Comparison of ENCODE assay signal across 1 cellular context in the genomic region with DNA sequence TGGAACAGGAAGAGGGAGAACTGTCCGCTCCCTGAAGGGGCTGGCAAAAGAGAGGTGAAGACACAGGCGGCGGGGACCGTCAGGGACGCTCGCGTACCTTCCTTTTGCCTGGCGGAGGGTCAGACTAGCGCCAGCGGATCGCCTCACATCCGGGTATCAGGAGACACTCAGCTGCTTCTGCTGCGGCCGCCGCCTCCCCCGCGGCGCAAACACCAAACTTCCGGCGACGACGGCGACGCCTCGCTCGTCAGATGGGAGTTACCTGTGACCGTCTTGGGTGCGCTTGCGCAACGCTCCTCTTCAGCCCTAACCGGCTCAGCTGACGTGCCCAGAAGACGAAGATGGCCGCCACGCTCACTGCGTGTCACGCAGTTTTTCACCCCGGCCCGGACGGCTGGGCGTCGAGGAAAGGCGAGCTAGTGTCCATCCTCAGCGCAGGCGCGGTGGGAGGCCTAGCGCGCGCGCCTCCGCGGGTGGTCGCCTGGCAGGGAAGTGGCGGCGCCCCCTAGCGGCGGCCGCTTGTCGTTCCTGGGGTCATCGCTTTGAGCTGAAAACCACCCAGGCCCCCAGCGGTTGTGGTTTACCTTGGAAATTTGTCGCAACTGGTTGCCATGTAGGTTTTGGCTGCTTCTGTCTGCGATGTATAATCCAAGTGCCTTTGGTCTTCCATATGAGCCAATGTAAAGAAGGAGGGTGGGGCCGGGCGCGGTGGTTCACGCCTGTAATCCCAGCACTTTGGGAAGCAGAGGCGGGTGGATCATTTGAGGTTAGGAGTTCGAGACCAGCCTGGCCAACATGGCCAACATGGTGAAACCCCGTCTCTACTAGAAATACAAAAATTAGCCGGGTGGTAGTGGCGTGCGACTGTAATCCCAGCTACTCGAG.
A peak's percentile ranks its signal among the peaks of the same experiment; 100 is the strongest.
TF ChIP-seq lines count a peak whose summit lies in the region.

A gene with protein sequence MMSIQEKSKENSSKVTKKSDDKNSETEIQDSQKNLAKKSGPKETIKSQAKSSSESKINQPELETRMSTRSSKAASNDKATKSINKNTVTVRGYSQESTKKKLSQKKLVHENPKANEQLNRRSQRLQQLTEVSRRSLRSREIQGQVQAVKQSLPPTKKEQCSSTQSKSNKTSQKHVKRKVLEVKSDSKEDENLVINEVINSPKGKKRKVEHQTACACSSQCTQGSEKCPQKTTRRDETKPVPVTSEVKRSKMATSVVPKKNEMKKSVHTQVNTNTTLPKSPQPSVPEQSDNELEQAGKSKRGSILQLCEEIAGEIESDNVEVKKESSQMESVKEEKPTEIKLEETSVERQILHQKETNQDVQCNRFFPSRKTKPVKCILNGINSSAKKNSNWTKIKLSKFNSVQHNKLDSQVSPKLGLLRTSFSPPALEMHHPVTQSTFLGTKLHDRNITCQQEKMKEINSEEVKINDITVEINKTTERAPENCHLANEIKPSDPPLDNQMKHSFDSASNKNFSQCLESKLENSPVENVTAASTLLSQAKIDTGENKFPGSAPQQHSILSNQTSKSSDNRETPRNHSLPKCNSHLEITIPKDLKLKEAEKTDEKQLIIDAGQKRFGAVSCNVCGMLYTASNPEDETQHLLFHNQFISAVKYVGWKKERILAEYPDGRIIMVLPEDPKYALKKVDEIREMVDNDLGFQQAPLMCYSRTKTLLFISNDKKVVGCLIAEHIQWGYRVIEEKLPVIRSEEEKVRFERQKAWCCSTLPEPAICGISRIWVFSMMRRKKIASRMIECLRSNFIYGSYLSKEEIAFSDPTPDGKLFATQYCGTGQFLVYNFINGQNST (minus strand): TSS at position 179 of the 885 bp plus-strand sequence. CDS start 25,861 bp downstream, outside the sequence.

TF ChIP-seq in K562, 482 proteins besides CTCF, POLR2A, EP300 and RAD21 (continued from another document and continues in another):
- no peak for TF ChIP-seq CHD7 (IDR thresholded peaks at IDR 0.05; ENCODE audit: low read depth, low read length)
- TF ChIP-seq KAT2B (IDR thresholded peaks at IDR 0.05; ENCODE audit: low read depth, low read length), result no peak
- no peak for TF ChIP-seq IRF2 (CRISPR knock-in tag; IDR thresholded peaks at IDR 0.05)
- no peak for TF ChIP-seq ZNF395 (CRISPR knock-in tag; IDR thresholded peaks at IDR 0.05)
- TF ChIP-seq, protein P1, sequence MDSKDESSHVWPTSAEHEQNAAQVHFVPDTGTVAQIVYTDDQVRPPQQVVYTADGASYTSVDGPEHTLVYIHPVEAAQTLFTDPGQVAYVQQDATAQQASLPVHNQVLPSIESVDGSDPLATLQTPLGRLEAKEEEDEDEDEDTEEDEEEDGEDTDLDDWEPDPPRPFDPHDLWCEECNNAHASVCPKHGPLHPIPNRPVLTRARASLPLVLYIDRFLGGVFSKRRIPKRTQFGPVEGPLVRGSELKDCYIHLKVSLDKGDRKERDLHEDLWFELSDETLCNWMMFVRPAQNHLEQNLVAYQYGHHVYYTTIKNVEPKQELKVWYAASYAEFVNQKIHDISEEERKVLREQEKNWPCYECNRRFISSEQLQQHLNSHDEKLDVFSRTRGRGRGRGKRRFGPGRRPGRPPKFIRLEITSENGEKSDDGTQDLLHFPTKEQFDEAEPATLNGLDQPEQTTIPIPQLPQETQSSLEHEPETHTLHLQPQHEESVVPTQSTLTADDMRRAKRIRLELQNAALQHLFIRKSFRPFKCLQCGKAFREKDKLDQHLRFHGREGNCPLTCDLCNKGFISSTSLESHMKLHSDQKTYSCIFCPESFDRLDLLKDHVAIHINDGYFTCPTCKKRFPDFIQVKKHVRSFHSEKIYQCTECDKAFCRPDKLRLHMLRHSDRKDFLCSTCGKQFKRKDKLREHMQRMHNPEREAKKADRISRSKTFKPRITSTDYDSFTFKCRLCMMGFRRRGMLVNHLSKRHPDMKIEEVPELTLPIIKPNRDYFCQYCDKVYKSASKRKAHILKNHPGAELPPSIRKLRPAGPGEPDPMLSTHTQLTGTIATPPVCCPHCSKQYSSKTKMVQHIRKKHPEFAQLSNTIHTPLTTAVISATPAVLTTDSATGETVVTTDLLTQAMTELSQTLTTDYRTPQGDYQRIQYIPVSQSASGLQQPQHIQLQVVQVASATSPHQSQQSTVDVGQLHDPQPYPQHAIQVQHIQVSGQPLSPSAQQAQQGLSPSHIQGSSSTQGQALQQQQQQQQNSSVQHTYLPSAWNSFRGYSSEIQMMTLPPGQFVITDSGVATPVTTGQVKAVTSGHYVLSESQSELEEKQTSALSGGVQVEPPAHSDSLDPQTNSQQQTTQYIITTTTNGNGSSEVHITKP (IDR thresholded peaks at IDR 0.05; ENCODE audit: partially characterized antibody), result peak; percentile 53
- TF ChIP-seq, protein P2, sequence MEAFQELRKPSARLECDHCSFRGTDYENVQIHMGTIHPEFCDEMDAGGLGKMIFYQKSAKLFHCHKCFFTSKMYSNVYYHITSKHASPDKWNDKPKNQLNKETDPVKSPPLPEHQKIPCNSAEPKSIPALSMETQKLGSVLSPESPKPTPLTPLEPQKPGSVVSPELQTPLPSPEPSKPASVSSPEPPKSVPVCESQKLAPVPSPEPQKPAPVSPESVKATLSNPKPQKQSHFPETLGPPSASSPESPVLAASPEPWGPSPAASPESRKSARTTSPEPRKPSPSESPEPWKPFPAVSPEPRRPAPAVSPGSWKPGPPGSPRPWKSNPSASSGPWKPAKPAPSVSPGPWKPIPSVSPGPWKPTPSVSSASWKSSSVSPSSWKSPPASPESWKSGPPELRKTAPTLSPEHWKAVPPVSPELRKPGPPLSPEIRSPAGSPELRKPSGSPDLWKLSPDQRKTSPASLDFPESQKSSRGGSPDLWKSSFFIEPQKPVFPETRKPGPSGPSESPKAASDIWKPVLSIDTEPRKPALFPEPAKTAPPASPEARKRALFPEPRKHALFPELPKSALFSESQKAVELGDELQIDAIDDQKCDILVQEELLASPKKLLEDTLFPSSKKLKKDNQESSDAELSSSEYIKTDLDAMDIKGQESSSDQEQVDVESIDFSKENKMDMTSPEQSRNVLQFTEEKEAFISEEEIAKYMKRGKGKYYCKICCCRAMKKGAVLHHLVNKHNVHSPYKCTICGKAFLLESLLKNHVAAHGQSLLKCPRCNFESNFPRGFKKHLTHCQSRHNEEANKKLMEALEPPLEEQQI (IDR thresholded peaks at IDR 0.05), result peak; percentile 23; the same call in 1 of the 2 replicates
- TF ChIP-seq, protein P3, sequence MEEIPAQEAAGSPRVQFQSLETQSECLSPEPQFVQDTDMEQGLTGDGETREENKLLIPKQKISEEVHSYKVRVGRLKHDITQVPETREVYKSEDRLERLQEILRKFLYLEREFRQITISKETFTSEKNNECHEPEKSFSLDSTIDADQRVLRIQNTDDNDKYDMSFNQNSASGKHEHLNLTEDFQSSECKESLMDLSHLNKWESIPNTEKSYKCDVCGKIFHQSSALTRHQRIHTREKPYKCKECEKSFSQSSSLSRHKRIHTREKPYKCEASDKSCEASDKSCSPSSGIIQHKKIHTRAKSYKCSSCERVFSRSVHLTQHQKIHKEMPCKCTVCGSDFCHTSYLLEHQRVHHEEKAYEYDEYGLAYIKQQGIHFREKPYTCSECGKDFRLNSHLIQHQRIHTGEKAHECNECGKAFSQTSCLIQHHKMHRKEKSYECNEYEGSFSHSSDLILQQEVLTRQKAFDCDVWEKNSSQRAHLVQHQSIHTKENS (CRISPR knock-in tag; IDR thresholded peaks at IDR 0.05), result no peak
- TF ChIP-seq, protein P4, sequence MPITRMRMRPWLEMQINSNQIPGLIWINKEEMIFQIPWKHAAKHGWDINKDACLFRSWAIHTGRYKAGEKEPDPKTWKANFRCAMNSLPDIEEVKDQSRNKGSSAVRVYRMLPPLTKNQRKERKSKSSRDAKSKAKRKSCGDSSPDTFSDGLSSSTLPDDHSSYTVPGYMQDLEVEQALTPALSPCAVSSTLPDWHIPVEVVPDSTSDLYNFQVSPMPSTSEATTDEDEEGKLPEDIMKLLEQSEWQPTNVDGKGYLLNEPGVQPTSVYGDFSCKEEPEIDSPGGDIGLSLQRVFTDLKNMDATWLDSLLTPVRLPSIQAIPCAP (CRISPR knock-in tag; IDR thresholded peaks at IDR 0.05; ENCODE audit: borderline replicate concordance), result no peak
- TF ChIP-seq MAFK (IDR thresholded peaks at IDR 0.05; ENCODE audit: low read length), result peak; percentile 1; the same call in 1 of the 2 replicates
- no peak for TF ChIP-seq ZNF347 (CRISPR knock-in tag; IDR thresholded peaks at IDR 0.05; ENCODE audit: low read depth)
- TF ChIP-seq KDM1A (IDR thresholded peaks at IDR 0.05), result no peak
- no peak for TF ChIP-seq NR1H2 (CRISPR knock-in tag; IDR thresholded peaks at IDR 0.05)
- TF ChIP-seq RBM22 (IDR thresholded peaks at IDR 0.05; ENCODE audit: low read depth, low read length, poor library complexity, severe bottlenecking), result no peak
- peak; percentile 90 for TF ChIP-seq LCOR (CRISPR knock-in tag; IDR thresholded peaks at IDR 0.05)
- TF ChIP-seq SMAD2 (IDR thresholded peaks at IDR 0.05; ENCODE audit: low read depth, low read length), result no peak
- TF ChIP-seq MAZ (CRISPR knock-in tag; conservative IDR thresholded peaks at IDR 0.05 in 1 of 2, IDR thresholded peaks at IDR 0.05 in 1 of 2), result peak in 1 of 2 experiments; percentile 72; a peak in 1 of 4 replicates
